24 cellular contexts compared by ENCODE assay signal in genomic region chrX:71953391-71953790, GRCh38. TPM values are rescaled to one million over a fixed set of nuclear protein-coding genes. Genes with fewer than 3 reads are reported as not detected.
DNase-seq lines count a peak whose midpoint lies in the region; ATAC-seq, FAIRE-seq and TF ChIP-seq lines count a peak whose summit lies in the region.
"Had no signal": no experiment of that assay in that cellular context is flagged by ENCODE, and none has a peak within 500 bp of the region (broad histone marks: within the 10 kb centered on the region; RNA-seq: fewer than 3 reads in every experiment).

No MANE protein-coding gene starts in this region.

- H3K9me3 Mint-ChIP-seq in astrocyte (ENCODE audit: unreplicated experiment) (peaks cover 2% of the 10 kb centered on the region), mesothelial cell of epicardium (peaks cover 22% of the 10 kb centered on the region)
- H3K9me3 Mint-ChIP-seq: CD14-positive monocyte, HFFc6 had no signal

- no peak for TF ChIP-seq CTCF in astrocyte (IDR thresholded peaks at IDR 0.05; ENCODE audit: insufficient read depth, low read depth, low read length)
- no peak for TF ChIP-seq CTCF in mesothelial cell of epicardium (IDR thresholded peaks at IDR 0.05; ENCODE audit: unreplicated experiment)
- TF ChIP-seq CTCF in gastrocnemius medialis (IDR thresholded peaks at IDR 0.05 in 4 of 5, conservative IDR thresholded peaks at IDR 0.05 in 1 of 5) = no peak
- no peak for TF ChIP-seq CTCF in uterus (IDR thresholded peaks at IDR 0.05)

- H3K27me3 Mint-ChIP-seq in astrocyte (ENCODE audit: low read depth, unreplicated experiment) (no peaks in the 10 kb centered on the region), mesothelial cell of epicardium (ENCODE audit: low read depth) (no peaks in the 10 kb centered on the region)

- peaks cover 21% of the 10 kb centered on the region for H3K4me1 Mint-ChIP-seq in astrocyte (ENCODE audit: low read depth, unreplicated experiment)
- H3K4me1 Mint-ChIP-seq in mesothelial cell of epicardium = peaks cover 15% of the 10 kb centered on the region

- FAIRE-seq in astrocyte (lab: Jason Lieb, UNC) = peak; percentile 39

- H3K36me3 Mint-ChIP-seq in astrocyte (ENCODE audit: low read depth, unreplicated experiment) = no peaks in the 10 kb centered on the region
- H3K36me3 Mint-ChIP-seq in mesothelial cell of epicardium = no peaks in the 10 kb centered on the region
- H3K36me3 Mint-ChIP-seq: CD14-positive monocyte had no signal

- peaks cover 10% of the 10 kb centered on the region for H3K4me1 ChIP-seq in astrocyte (ENCODE audit: insufficient read depth, low read length)
- H3K4me1 ChIP-seq in gastrocnemius medialis = peaks cover 0 to 3% of the 10 kb centered on the region in 2 donors
- no peaks in the 10 kb centered on the region for H3K4me1 ChIP-seq in uterus
- H3K4me1 ChIP-seq: Peyer's patch had no signal

- intact Hi-C loops in gastrocnemius medialis (cut with DNase I; ENCODE audit: low total_unique reads) = no loop called here
- intact Hi-C loops in uterus (cut with DNase I; ENCODE audit: low total_unique reads) = no loop called here

- no peak overlapping the region for H3K4me3 ChIP-seq in astrocyte (ENCODE audit: insufficient read depth, low read depth, low read length)
- no peak overlapping the region for H3K4me3 ChIP-seq in gastrocnemius medialis
- H3K4me3 ChIP-seq in uterus = no peak overlapping the region
- H3K4me3 ChIP-seq: Peyer's patch had no signal

- peak; percentile 54 to 62 for ATAC-seq in gastrocnemius medialis
- ATAC-seq in HG03108 (IDR thresholded peaks at IDR 0.05; ENCODE audit: unreplicated experiment) = no peak
- ATAC-seq: SK-N-SH treated with all-trans-retinoic acid at 6 μM for 48 hours had no signal

- no peaks in the 10 kb centered on the region for H3K79me2 ChIP-seq in astrocyte (ENCODE audit: insufficient read depth, low read length)

- H3K4me2 ChIP-seq in astrocyte (ENCODE audit: low read length) = no peak overlapping the region

- TF ChIP-seq POLR2A in gastrocnemius medialis (IDR thresholded peaks at IDR 0.05) (no peak), uterus (IDR thresholded peaks at IDR 0.05) (no peak)

- H3K27me3 ChIP-seq in astrocyte (ENCODE audit: insufficient read depth, low read length) (no peaks in the 10 kb centered on the region), gastrocnemius medialis (no peaks in the 10 kb centered on the region), uterus (no peaks in the 10 kb centered on the region)
- H3K27me3 ChIP-seq: Peyer's patch had no signal

- no peaks in the 10 kb centered on the region for H3K36me3 ChIP-seq in astrocyte (ENCODE audit: insufficient read depth, low read length)
- no peaks in the 10 kb centered on the region for H3K36me3 ChIP-seq in gastrocnemius medialis
- no peaks in the 10 kb centered on the region for H3K36me3 ChIP-seq in uterus
- H3K36me3 ChIP-seq: Peyer's patch had no signal

- no peak overlapping the region for H2AFZ ChIP-seq in astrocyte (ENCODE audit: low read depth, low read length)

- no peak overlapping the region for H3K27ac Mint-ChIP-seq in astrocyte (ENCODE audit: unreplicated experiment)
- H3K27ac Mint-ChIP-seq in mesothelial cell of epicardium = peak overlapping the region; percentile 59
- H3K27ac Mint-ChIP-seq: CD14-positive monocyte, HFFc6 had no signal

- H4K20me1 ChIP-seq in astrocyte (ENCODE audit: insufficient read depth, low read length) = no peaks in the 10 kb centered on the region

- no peak overlapping the region for H3K4me3 Mint-ChIP-seq in astrocyte (ENCODE audit: unreplicated experiment)
- H3K4me3 Mint-ChIP-seq in mesothelial cell of epicardium = no peak overlapping the region
- H3K4me3 Mint-ChIP-seq: CD14-positive monocyte, HFFc6 had no signal

- H3K9ac ChIP-seq in astrocyte (ENCODE audit: low read length) = no peak overlapping the region

- H3K9me3 ChIP-seq in astrocyte (ENCODE audit: insufficient read depth, low read depth, low read length) = no peaks in the 10 kb centered on the region
- H3K9me3 ChIP-seq in gastrocnemius medialis = no peaks in the 10 kb centered on the region
- H3K9me3 ChIP-seq in uterus = no peaks in the 10 kb centered on the region
- H3K9me3 ChIP-seq: Peyer's patch had no signal

- in situ Hi-C loops in gastrocnemius medialis (cut with MboI; ENCODE audit: low sequenced_read_pairs in 4 of 4) = no loop called here

- H3K27ac ChIP-seq in astrocyte (ENCODE audit: low read depth, low read length) (no peak overlapping the region), gastrocnemius medialis (peak overlapping the region in 1 of 4 donors; percentile 13), uterus (no peak overlapping the region)
- H3K27ac ChIP-seq: HL-60, Peyer's patch had no signal

- DNase-seq in ELR (ENCODE audit: low read depth) (peak; percentile 4), astrocyte (ENCODE audit: low read depth) (no peak), mesothelial cell of epicardium (ENCODE audit: low spot score in 2 of 2, unreplicated experiment in 2 of 2) (no peak), gastrocnemius medialis (no peak), uterus (no peak), AG20443 (ENCODE audit: low spot score) (no peak)
- DNase-seq: 8988T, GF-D8, H7, HFFc6, KBM-7, MM.1S, NCI-H1092 treated with DMSO at 0.1 percent for 48 hours, NCI-H2029 treated with DMSO at 0.1 percent for 48 hours, NCI-H226, NCI-H510A treated with DMSO at 0.1 percent for 48 hours, NCI-H774, Peyer's patch had no signal

RNA-seq across cellular contexts. Expression of gene NHSL2, which starts 42.7 kb away (rescaled TPM):
- total RNA-seq in astrocyte (13.0 and 14.8 TPM in 2 replicates), mesothelial cell of epicardium (22.8 to 24.6 TPM (median 24.0 TPM) in 3 replicates), gastrocnemius medialis (1 to 10 TPM; 1.5 to 2.7 (median 2.1) TPM), uterus (10 to 100 TPM in 1 of 4 donors, 1 to 10 TPM in 3; 7.6 to 30.8 (median 9.1) TPM)
- total RNA-seq: HT-29, OCI-LY7 had no signal
